ENCODE assay signal across 4 cellular contexts in the genomic region with DNA sequence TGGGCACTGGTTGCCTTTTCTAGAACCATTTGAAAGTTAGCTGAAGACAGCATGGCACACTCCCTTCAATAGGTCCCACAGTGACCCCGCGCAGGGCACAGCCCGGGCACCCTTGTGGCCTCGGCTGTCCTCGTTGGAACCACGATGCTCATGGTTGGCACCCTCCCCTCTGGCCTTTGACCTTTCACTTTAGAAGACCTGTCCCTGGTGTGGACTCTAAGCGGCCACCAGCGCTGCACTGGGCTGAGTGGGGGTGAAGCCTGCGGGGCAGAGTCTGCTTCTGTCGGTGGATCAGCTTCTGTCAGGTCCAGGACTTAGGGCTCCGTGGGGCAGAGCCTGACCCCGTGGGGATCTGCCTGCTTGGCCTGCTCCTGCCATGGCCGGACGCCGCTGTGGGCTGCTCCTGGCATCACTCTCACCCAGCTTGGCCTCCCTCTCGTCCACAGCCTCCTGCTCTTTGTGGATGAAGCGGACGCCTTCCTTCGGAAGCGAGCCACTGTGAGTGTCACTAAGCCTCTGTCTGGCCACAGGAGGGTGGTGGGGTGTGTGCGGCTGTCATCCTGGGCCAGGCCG. TPM values are rescaled to one million over a fixed set of nuclear protein-coding genes. Genes with fewer than 3 reads are reported as not detected.
"Had no signal": no experiment of that assay in that cellular context is flagged by ENCODE, and none has a peak within 500 bp of the region (broad histone marks: within the 10 kb centered on the region; RNA-seq: fewer than 3 reads in every experiment).

No MANE protein-coding gene starts in this region.

RNA-seq across cellular contexts. Expression of a gene that starts 7.3 kb away (rescaled TPM):
- total RNA-seq: LHCN-M2, RPMI7951, SJSA1 had no signal

RNA-seq across cellular contexts. Expression of a gene that starts 21.3 kb away (rescaled TPM):
- total RNA-seq: OCI-LY7 had no signal

RNA-seq across cellular contexts. Expression of a gene that starts 35.7 kb away (rescaled TPM):
- total RNA-seq: LHCN-M2, OCI-LY7, RPMI7951, SJSA1 had no signal
